8 cellular contexts compared by ENCODE assay signal in genomic region chr14:69043007-69043444, GRCh38.
DNase-seq lines count a peak whose midpoint lies in the region; ATAC-seq, FAIRE-seq and TF ChIP-seq lines count a peak whose summit lies in the region.

No MANE protein-coding gene starts in this region.

- H3K27me3 ChIP-seq in SK-N-SH (ENCODE audit: insufficient read depth) = no peaks in the 10 kb centered on the region
- H3K27me3 ChIP-seq in esophagus (ENCODE audit: control insufficient read depth in 1 of 2, insufficient read depth in 2 of 2, low read length in 2 of 2) = no peaks in the 10 kb centered on the region
- no peaks in the 10 kb centered on the region for H3K27me3 ChIP-seq in muscle layer of duodenum (ENCODE audit: low read depth, low read length)

- peaks cover 18% of the 10 kb centered on the region for H3F3A ChIP-seq in SK-N-SH (replicated peaks; ENCODE audit: insufficient read depth)

- H3K4me1 ChIP-seq in SK-N-SH (ENCODE audit: control insufficient read depth in 1 of 2, insufficient read depth in 2 of 2, low read depth in 1 of 2, low read length in 1 of 2) (peaks cover 32 to 47% of the 10 kb centered on the region in 2 experiments), esophagus (ENCODE audit: control insufficient read depth in 2 of 2, insufficient read depth in 2 of 2, low read length in 1 of 2) (peaks cover 19 to 25% of the 10 kb centered on the region in 2 donors), muscle layer of duodenum (ENCODE audit: control insufficient read depth in 1 of 2, insufficient read depth in 2 of 2, low read length in 2 of 2) (peaks cover 29 to 58% of the 10 kb centered on the region in 2 donors), urinary bladder (ENCODE audit: insufficient read depth) (no peaks in the 10 kb centered on the region), kidney (ENCODE audit: control insufficient read depth in 1 of 2, insufficient read depth in 1 of 2, low read depth in 1 of 2, low read length in 2 of 2) (peaks cover 18 to 27% of the 10 kb centered on the region in 2 donors)

- H3K36me3 ChIP-seq in SK-N-SH (replicated peaks in 1 of 2; ENCODE audit: control insufficient read depth in 1 of 2, insufficient read depth in 2 of 2, low read length in 1 of 2) = no peaks in the 10 kb centered on the region
- H3K36me3 ChIP-seq in esophagus (ENCODE audit: control insufficient read depth in 2 of 2, insufficient read depth in 2 of 2, low read length in 1 of 2) = no peaks in the 10 kb centered on the region
- H3K36me3 ChIP-seq in muscle layer of duodenum (ENCODE audit: control insufficient read depth in 1 of 2, insufficient read depth in 2 of 2, low read length in 2 of 2) = peaks cover 0 to 4% of the 10 kb centered on the region in 2 donors
- no peaks in the 10 kb centered on the region for H3K36me3 ChIP-seq in urinary bladder (ENCODE audit: insufficient read depth)
- H3K36me3 ChIP-seq in kidney (ENCODE audit: control insufficient read depth in 1 of 2, insufficient read depth in 2 of 2, low read length in 2 of 2) = no peaks in the 10 kb centered on the region

- TF ChIP-seq RAD21 in SK-N-SH (IDR thresholded peaks at IDR 0.05; ENCODE audit: low read length) = no peak

- no peak overlapping the region for H2AFZ ChIP-seq in SK-N-SH (ENCODE audit: low read depth)

- intact Hi-C loops in kidney (cut with DNase I) = no loop called here

- CTCF ChIA-PET in SK-N-SH (lab: Yijun Ruan, JAX) = interaction anchor here (1.2 to 1.9 kb wide), 2 partner anchors 13 to 65 kb away, joined by 3 to 7 read pairs; no protein-coding TSS in a partner anchor

- TF ChIP-seq CTCF in SK-N-SH (IDR thresholded peaks at IDR 0.05) (no peak), kidney (IDR thresholded peaks at IDR 0.05; ENCODE audit: borderline replicate concordance, extremely low read depth, insufficient read depth) (no peak)

- no peaks in the 10 kb centered on the region for H3K79me2 ChIP-seq in SK-N-SH (ENCODE audit: insufficient read depth)

- H3K9ac ChIP-seq in SK-N-SH (no peak overlapping the region), kidney (ENCODE audit: low read length in 2 of 2) (no peak overlapping the region)

- no peak for TF ChIP-seq EP300 in SK-N-SH (IDR thresholded peaks at IDR 0.05; ENCODE audit: borderline replicate concordance in 1 of 2, low read depth in 1 of 2, low read length in 1 of 2)

- H3K9me3 ChIP-seq in SK-N-SH (no peaks in the 10 kb centered on the region), esophagus (ENCODE audit: control insufficient read depth in 2 of 2, insufficient read depth in 1 of 2, low read depth in 1 of 2, low read length in 1 of 2) (no peaks in the 10 kb centered on the region), muscle layer of duodenum (ENCODE audit: control insufficient read depth in 1 of 2, low read length in 2 of 2) (no peaks in the 10 kb centered on the region), kidney (ENCODE audit: control insufficient read depth in 1 of 2, low read length in 2 of 2) (no peaks in the 10 kb centered on the region)

- peak; percentile 53 for DNase-seq in SK-N-SH
- no peak for DNase-seq in AG08396 (ENCODE audit: low spot score)
- no peak for DNase-seq in kidney

- H3K4me2 ChIP-seq in SK-N-SH = 0 out of 2 replicates have a peak overlapping the region, but pooled peaks have one; percentile 49

- no peak overlapping the region for H3K4me3 ChIP-seq in SK-N-SH (ENCODE audit: low read depth in 2 of 2, low read length in 1 of 2)
- no peak overlapping the region for H3K4me3 ChIP-seq in esophagus (ENCODE audit: low read depth in 1 of 2, low read length in 2 of 2)
- peak overlapping the region in 1 of 2 donors; percentile 22 for H3K4me3 ChIP-seq in muscle layer of duodenum (ENCODE audit: low read depth in 1 of 2, low read length in 2 of 2)
- no peak overlapping the region for H3K4me3 ChIP-seq in urinary bladder (ENCODE audit: low read depth, low read length)
- no peak overlapping the region for H3K4me3 ChIP-seq in kidney (ENCODE audit: low read length in 2 of 2)

- no peaks in the 10 kb centered on the region for H3K9me2 ChIP-seq in SK-N-SH

- POLR2A ChIA-PET in SK-N-SH (lab: Yijun Ruan, JAX) = no interaction called here

- peak overlapping the region; percentile 8 to 65; a peak in 3 of 4 replicates for H3K27ac ChIP-seq in SK-N-SH (ENCODE audit: low read depth in 2 of 2, low read length in 1 of 2)
- peak overlapping the region; percentile 30 to 51 for H3K27ac ChIP-seq in esophagus (ENCODE audit: low read depth in 2 of 2, low read length in 1 of 2)
- H3K27ac ChIP-seq in muscle layer of duodenum (ENCODE audit: low read length) = peak overlapping the region; percentile 58
- H3K27ac ChIP-seq in urinary bladder (ENCODE audit: low read depth) = peak overlapping the region; percentile 50
- no peak overlapping the region for H3K27ac ChIP-seq in kidney (ENCODE audit: low read depth in 2 of 2, low read length in 2 of 2)

- WGBS in SK-N-SH (ENCODE audit: low lambda C conversion rate) = 76% methylated on average over 7 of the region's 7 CpGs
- 25 to 28% methylated on average over 7 of the region's 7 CpGs for WGBS in esophagus, 2 donors
- WGBS in urinary bladder = 38% methylated on average over 7 of the region's 7 CpGs

- H4K20me1 ChIP-seq in SK-N-SH (ENCODE audit: insufficient read depth) = no peaks in the 10 kb centered on the region

- no peak for FAIRE-seq in kidney (lab: Jason Lieb, UNC)

- ATAC-seq in SK-N-SH treated with all-trans-retinoic acid at 6 μM for 48 hours = no peak
- ATAC-seq in GM19455 (IDR thresholded peaks at IDR 0.05; ENCODE audit: unreplicated experiment) = no peak

TF ChIP-seq in SK-N-SH, 30 proteins besides CTCF, POLR2A, EP300 and RAD21 (continues in another document):
- TF ChIP-seq RFX5 (IDR thresholded peaks at IDR 0.05; ENCODE audit: low read length) (no peak), TCF12 (IDR thresholded peaks at IDR 0.05) (no peak), FOXJ3 (CRISPR knock-in tag; IDR thresholded peaks at IDR 0.05) (no peak), FOSL2 (IDR thresholded peaks at IDR 0.05; ENCODE audit: borderline replicate concordance, low read depth) (no peak), RCOR1 (IDR thresholded peaks at IDR 0.05; ENCODE audit: low read length) (no peak), JUND (IDR thresholded peaks at IDR 0.05) (no peak), YY1 (IDR thresholded peaks at IDR 0.05; ENCODE audit: low read depth) (no peak)
- TF ChIP-seq, protein P1, sequence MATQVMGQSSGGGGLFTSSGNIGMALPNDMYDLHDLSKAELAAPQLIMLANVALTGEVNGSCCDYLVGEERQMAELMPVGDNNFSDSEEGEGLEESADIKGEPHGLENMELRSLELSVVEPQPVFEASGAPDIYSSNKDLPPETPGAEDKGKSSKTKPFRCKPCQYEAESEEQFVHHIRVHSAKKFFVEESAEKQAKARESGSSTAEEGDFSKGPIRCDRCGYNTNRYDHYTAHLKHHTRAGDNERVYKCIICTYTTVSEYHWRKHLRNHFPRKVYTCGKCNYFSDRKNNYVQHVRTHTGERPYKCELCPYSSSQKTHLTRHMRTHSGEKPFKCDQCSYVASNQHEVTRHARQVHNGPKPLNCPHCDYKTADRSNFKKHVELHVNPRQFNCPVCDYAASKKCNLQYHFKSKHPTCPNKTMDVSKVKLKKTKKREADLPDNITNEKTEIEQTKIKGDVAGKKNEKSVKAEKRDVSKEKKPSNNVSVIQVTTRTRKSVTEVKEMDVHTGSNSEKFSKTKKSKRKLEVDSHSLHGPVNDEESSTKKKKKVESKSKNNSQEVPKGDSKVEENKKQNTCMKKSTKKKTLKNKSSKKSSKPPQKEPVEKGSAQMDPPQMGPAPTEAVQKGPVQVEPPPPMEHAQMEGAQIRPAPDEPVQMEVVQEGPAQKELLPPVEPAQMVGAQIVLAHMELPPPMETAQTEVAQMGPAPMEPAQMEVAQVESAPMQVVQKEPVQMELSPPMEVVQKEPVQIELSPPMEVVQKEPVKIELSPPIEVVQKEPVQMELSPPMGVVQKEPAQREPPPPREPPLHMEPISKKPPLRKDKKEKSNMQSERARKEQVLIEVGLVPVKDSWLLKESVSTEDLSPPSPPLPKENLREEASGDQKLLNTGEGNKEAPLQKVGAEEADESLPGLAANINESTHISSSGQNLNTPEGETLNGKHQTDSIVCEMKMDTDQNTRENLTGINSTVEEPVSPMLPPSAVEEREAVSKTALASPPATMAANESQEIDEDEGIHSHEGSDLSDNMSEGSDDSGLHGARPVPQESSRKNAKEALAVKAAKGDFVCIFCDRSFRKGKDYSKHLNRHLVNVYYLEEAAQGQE (IDR thresholded peaks at IDR 0.05; ENCODE audit: low read depth, low read length) = no peak

TF ChIP-seq in SK-N-SH treated with all-trans-retinoic acid at 6 μM for 48 hours, 23 proteins besides CTCF, POLR2A, EP300 and RAD21:
- TF ChIP-seq RARB (CRISPR knock-in tag; IDR thresholded peaks at IDR 0.05) (no peak), CREB5 (CRISPR knock-in tag; IDR thresholded peaks at IDR 0.05; ENCODE audit: low read depth) (no peak), ARNTL (CRISPR knock-in tag; IDR thresholded peaks at IDR 0.05; ENCODE audit: borderline replicate concordance, low read depth) (no peak), PPARA (CRISPR knock-in tag; IDR thresholded peaks at IDR 0.05; ENCODE audit: borderline replicate concordance) (no peak)

Comparison
In these comparisons a context has a peak if more than half of its experiments do, and no peak if none do; other contexts are left out.
1. H3K27ac ChIP-seq: peak in SK-N-SH (2 of 2), esophagus (2 of 2), muscle layer of duodenum (single experiment) and urinary bladder (single experiment); none in kidney (0 of 2).